Comparison of ENCODE assay signal across 21 cellular contexts in the genomic region with DNA sequence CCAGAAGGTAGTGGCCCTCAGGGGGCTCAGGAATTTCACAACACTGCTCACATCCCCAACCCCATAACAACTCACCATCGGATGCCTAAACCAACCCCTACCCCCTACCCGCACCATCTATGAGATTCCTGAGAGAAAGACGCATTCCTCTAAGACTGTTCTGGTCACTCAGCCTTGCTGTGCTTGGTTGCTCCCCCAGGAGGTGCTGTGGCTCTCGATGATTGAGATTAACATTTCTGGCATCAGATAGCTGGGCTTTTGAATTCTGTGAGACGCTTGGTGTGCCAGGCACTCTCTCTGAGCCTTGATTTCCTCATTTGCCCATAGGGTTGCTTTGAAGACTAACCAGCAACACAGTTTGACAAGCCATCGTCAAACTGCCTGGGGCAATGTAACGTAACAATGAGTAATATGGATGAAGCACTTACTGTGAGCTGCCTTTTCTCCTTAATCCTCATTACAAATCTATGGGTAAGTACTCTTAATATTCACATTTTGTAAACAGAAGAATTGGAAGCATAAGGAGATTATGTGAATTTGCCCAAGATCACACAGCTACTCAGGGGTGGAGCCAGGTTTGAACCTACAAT. TPM values are rescaled to one million over a fixed set of nuclear protein-coding genes. Genes with fewer than 3 reads are reported as not detected.
DNase-seq lines count a peak whose midpoint lies in the region; ATAC-seq and TF ChIP-seq lines count a peak whose summit lies in the region.
"Had no signal": no experiment of that assay in that cellular context is flagged by ENCODE, and none has a peak within 500 bp of the region (broad histone marks: within the 10 kb centered on the region; RNA-seq: fewer than 3 reads in every experiment).

No MANE protein-coding gene starts in this region.

- 29 to 38% methylated on average over 7 of the region's 7 CpGs for WGBS in GM23248 (ENCODE audit: low coverage in 1 of 2, low lambda C conversion rate in 2 of 2, missing lambda C conversion rate in 2 of 2), 2 experiments

- no peak overlapping the region for H3K4me3 ChIP-seq in GM23248
- no peak overlapping the region for H3K4me3 ChIP-seq in PC-3 (ENCODE audit: low read length)
- H3K4me3 ChIP-seq in ascending aorta = no peak overlapping the region
- H3K4me3 ChIP-seq: A549 had no signal

- H3K27me3 ChIP-seq in GM23248 (replicated peaks; ENCODE audit: insufficient read depth) (peaks cover 48% of the 10 kb centered on the region), PC-3 (ENCODE audit: low read length) (peaks cover 49% of the 10 kb centered on the region), ascending aorta (no peaks in the 10 kb centered on the region)

- H2AFZ ChIP-seq in GM23248 (no peak overlapping the region), PC-3 (ENCODE audit: low read length) (no peak overlapping the region)

- peak; percentile 8 for DNase-seq in GM23248
- DNase-seq in PC-3 = peak; percentile 93
- no peak for DNase-seq in ascending aorta (ENCODE audit: low spot score in 2 of 2)
- DNase-seq in GM19238 (ENCODE audit: insufficient read length, low spot score) = no peak
- DNase-seq in GM20000 (ENCODE audit: low spot score) = no peak
- DNase-seq: activated CD8-positive, alpha-beta memory T cell treated with anti-CD3 and anti-CD28 coated beads, Interleukin-2, amount 10 ng/mL, durations not matched to agents 7 days and 5 days; CD4-positive, alpha-beta T cell; HCEC 1CT; mesenchymal stem cell; NCI-H2081 treated with DMSO at 0.1 percent for 48 hours; NCI-H748 treated with DMSO at 0.1 percent for 48 hours; nephron progenitor cell; RPMI8226; T-helper 17 cell had no signal

- H3K9ac ChIP-seq in GM23248 (no peak overlapping the region), PC-3 (ENCODE audit: low read length) (no peak overlapping the region)

- no peaks in the 10 kb centered on the region for H3F3A ChIP-seq in GM23248 (ENCODE audit: insufficient read depth)
- no peaks in the 10 kb centered on the region for H3F3A ChIP-seq in PC-3 (ENCODE audit: low read length, unreplicated experiment)

- TF ChIP-seq CTCF in 22Rv1 (IDR thresholded peaks at IDR 0.05) (peak; percentile 20), PC-3 (conservative IDR thresholded peaks at IDR 0.05; ENCODE audit: low read depth, low read length) (peak; percentile 43; the same call in 1 of the 2 replicates), ascending aorta (IDR thresholded peaks at IDR 0.05) (no peak), GM20000 (IDR thresholded peaks at IDR 0.05; ENCODE audit: extremely low read depth, missing control alignments) (no peak)

- H3K4me2 ChIP-seq in GM23248 (ENCODE audit: unreplicated experiment) (no peak overlapping the region), PC-3 (ENCODE audit: low read length) (0 out of 2 replicates have a peak overlapping the region, but pooled peaks have one; percentile 8)
- H3K4me2 ChIP-seq: A549 had no signal

- H4K20me1 ChIP-seq in GM23248 (ENCODE audit: insufficient read depth) (no peaks in the 10 kb centered on the region), PC-3 (ENCODE audit: low read length) (no peaks in the 10 kb centered on the region)

- no peaks in the 10 kb centered on the region for H3K9me2 ChIP-seq in GM23248 (ENCODE audit: insufficient read depth)
- H3K9me2 ChIP-seq in PC-3 (replicated peaks; ENCODE audit: low read length) = no peaks in the 10 kb centered on the region

- ATAC-seq in PC-3 (peak; percentile 63), esophagus mucosa (peak; percentile 93), HG03378 (IDR thresholded peaks at IDR 0.05; ENCODE audit: unreplicated experiment) (no peak)
- ATAC-seq: A549; activated CD4-positive, CD25-positive, alpha-beta regulatory T cell treated with anti-CD3 and anti-CD28 coated beads, Interleukin-2, amount 50 U/mL, for 24 hours; activated CD8-positive, alpha-beta memory T cell treated with anti-CD3 and anti-CD28 coated beads, Interleukin-2, amount 10 ng/mL, durations not matched to agents 7 days and 5 days; T-helper 17 cell had no signal

- POLR2A ChIA-PET in PC-3 (lab: Charles Lee; ENCODE audit: unreplicated experiment) = no interaction called here

- no peaks in the 10 kb centered on the region for H3K36me3 ChIP-seq in GM23248 (ENCODE audit: low read depth)
- no peaks in the 10 kb centered on the region for H3K36me3 ChIP-seq in PC-3 (ENCODE audit: low read depth, low read length)
- no peaks in the 10 kb centered on the region for H3K36me3 ChIP-seq in ascending aorta

- no peaks in the 10 kb centered on the region for H3K4me1 ChIP-seq in GM23248 (ENCODE audit: insufficient read depth)
- H3K4me1 ChIP-seq in PC-3 (ENCODE audit: insufficient read depth, low read length) = peaks cover 10% of the 10 kb centered on the region; the same call in 1 of the 2 replicates
- no peaks in the 10 kb centered on the region for H3K4me1 ChIP-seq in ascending aorta
- H3K4me1 ChIP-seq: A549 had no signal

- H3K27ac ChIP-seq in 22Rv1 = no peak overlapping the region
- H3K27ac ChIP-seq in GM23248 = no peak overlapping the region
- H3K27ac ChIP-seq in PC-3 (ENCODE audit: low read length) = no peak overlapping the region
- H3K27ac ChIP-seq in ascending aorta = no peak overlapping the region
- H3K27ac ChIP-seq: A549 had no signal

- intact Hi-C loops in PC-3 (cut with micrococcal nuclease) = no loop called here
- intact Hi-C loops in ascending aorta (cut with DNase I) = no loop called here

- in situ Hi-C loops in GM23248 (cut with MboI) = no loop called here

- H3K79me2 ChIP-seq in GM23248 (ENCODE audit: insufficient read depth) (no peaks in the 10 kb centered on the region), PC-3 (ENCODE audit: low read length) (no peaks in the 10 kb centered on the region)

- H3K9me3 ChIP-seq in GM23248 (ENCODE audit: low read depth) (no peaks in the 10 kb centered on the region), PC-3 (ENCODE audit: low read length) (no peaks in the 10 kb centered on the region), ascending aorta (no peaks in the 10 kb centered on the region)
- H3K9me3 ChIP-seq: A549 had no signal

- BruUV-seq in PC-3 (replicated peaks; lab: Mats Ljungman, UMichigan) = no TSS peak

- CTCF ChIA-PET in PC-3 (lab: Charles Lee) = interaction anchor here (0.6 kb wide), 1 partner anchor 486 kb away, joined by 13 read pairs; no protein-coding TSS in a partner anchor

RNA-seq across cellular contexts. Expression of a gene that starts 1.0 kb away (rescaled TPM):
- total RNA-seq in GM23248 (2014; rRNA removed; shearing (Covaris generic)) = not detected in 2 replicates
- not detected in 2 replicates for polyA plus RNA-seq in GM23248 (2016; fragmentation: Nextera tagmentation; extraction: Ambion mirVana)
- total RNA-seq in PC-3 (2014; rRNA removed) = not detected in 2 replicates
- total RNA-seq in esophagus mucosa = not detected
- not detected for total RNA-seq in ascending aorta
- total RNA-seq: activated CD8-positive, alpha-beta memory T cell treated with anti-CD3 and anti-CD28 coated beads, Interleukin-2, amount 10 ng/mL, durations not matched to agents 7 days and 5 days; astrocyte; CD4-positive, alpha-beta T cell; T-helper 17 cell; urinary bladder had no signal
- polyA plus RNA-seq: A549, urinary bladder had no signal

RNA-seq across cellular contexts. Expression of a gene that starts 8.9 kb away (rescaled TPM):
- total RNA-seq in GM23248 (2014; rRNA removed; shearing (Covaris generic)) = not detected in 2 replicates
- polyA plus RNA-seq in GM23248 (2016; fragmentation: Nextera tagmentation; extraction: Ambion mirVana) = not detected in 2 replicates
- total RNA-seq in PC-3 (2014; rRNA removed) = not detected in 2 replicates
- not detected for total RNA-seq in esophagus mucosa
- not detected for total RNA-seq in ascending aorta
- total RNA-seq: activated CD8-positive, alpha-beta memory T cell treated with anti-CD3 and anti-CD28 coated beads, Interleukin-2, amount 10 ng/mL, durations not matched to agents 7 days and 5 days; astrocyte; CD4-positive, alpha-beta T cell; T-helper 17 cell; urinary bladder had no signal
- polyA plus RNA-seq: A549, urinary bladder had no signal

RNA-seq across cellular contexts. Expression of a gene that starts 22.9 kb away (rescaled TPM):
- not detected in 2 replicates for total RNA-seq in GM23248 (2014; rRNA removed; shearing (Covaris generic))
- not detected in 2 replicates for polyA plus RNA-seq in GM23248 (2016; fragmentation: Nextera tagmentation; extraction: Ambion mirVana)
- total RNA-seq in PC-3 (2014; rRNA removed) (not detected in 2 replicates), esophagus mucosa (not detected), ascending aorta (not detected)
- total RNA-seq: activated CD8-positive, alpha-beta memory T cell treated with anti-CD3 and anti-CD28 coated beads, Interleukin-2, amount 10 ng/mL, durations not matched to agents 7 days and 5 days; astrocyte; CD4-positive, alpha-beta T cell; T-helper 17 cell; urinary bladder had no signal
- polyA plus RNA-seq: A549, urinary bladder had no signal

RNA-seq across cellular contexts. Expression of a gene that starts 40.8 kb away (rescaled TPM):
- total RNA-seq in GM23248 (2014; rRNA removed; shearing (Covaris generic)) = not detected in 2 replicates
- polyA plus RNA-seq in GM23248 (2016; fragmentation: Nextera tagmentation; extraction: Ambion mirVana) = not detected in 2 replicates
- total RNA-seq in PC-3 (2014; rRNA removed) = not detected in 2 replicates
- total RNA-seq in esophagus mucosa = not detected
- total RNA-seq in ascending aorta = not detected
- total RNA-seq: activated CD8-positive, alpha-beta memory T cell treated with anti-CD3 and anti-CD28 coated beads, Interleukin-2, amount 10 ng/mL, durations not matched to agents 7 days and 5 days; astrocyte; CD4-positive, alpha-beta T cell; T-helper 17 cell; urinary bladder had no signal
- polyA plus RNA-seq: A549, urinary bladder had no signal

Comparison
In these comparisons a context has a peak if more than half of its experiments do, and no peak if none do; other contexts are left out.
1. CTCF ChIP-seq: peak in 22Rv1 (single experiment) and PC-3 (single experiment); none in ascending aorta (0 of 3) and GM20000 (single experiment).
2. DNase-seq: peak in GM23248 (single experiment) and PC-3 (single experiment); none in ascending aorta (0 of 2), GM19238 (single experiment) and GM20000 (single experiment).